24 cellular contexts compared by ENCODE assay signal in the genomic region with DNA sequence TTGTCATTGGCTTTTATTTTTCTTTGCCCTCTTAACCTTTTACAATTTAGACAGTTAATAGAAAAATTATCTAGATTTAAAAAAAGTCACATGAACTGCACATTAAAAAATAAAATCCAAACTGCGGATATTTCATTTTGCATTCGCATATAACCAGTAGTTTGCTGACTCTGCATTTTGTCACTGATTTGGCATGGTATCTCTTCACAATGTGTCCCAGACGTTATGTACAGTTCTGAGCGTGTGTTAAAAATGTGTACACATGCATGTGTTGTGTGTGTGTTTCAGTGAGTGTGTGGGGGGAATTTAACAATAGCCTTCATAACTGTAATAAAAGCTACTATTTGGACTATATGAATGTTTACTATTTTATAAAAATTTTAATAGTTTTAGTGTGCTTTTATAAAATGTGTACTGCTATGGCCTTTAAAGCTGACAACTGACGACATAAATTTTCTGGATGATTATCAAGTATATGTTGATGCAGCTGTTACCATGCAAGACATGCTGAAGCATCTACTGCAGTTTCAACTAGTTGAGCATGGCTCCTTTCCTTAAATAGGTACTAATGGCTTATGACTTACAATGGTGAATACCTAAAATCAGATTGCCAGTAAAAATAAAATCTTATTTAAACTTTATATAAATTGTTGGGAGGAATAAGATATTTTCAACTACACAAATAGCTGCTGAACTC.
"Had no signal": no experiment of that assay in that cellular context is flagged by ENCODE, and none has a peak within 500 bp of the region (broad histone marks: within the 10 kb centered on the region; RNA-seq: fewer than 3 reads in every experiment).

No MANE protein-coding gene starts in this region.

- H3K9me3 ChIP-seq: left ventricle myocardium inferior, ovary, sigmoid colon, suprapubic skin, thoracic aorta, tibial artery, upper lobe of right lung had no signal

- H3K4me1 ChIP-seq: left ventricle myocardium inferior, sigmoid colon, suprapubic skin, tibial artery, upper lobe of right lung had no signal

- H3K4me3 ChIP-seq: hepatocyte, left ventricle myocardium inferior, lung, ovary, sigmoid colon, skin epidermis, suprapubic skin, thoracic aorta, tibial artery, upper lobe of right lung had no signal

- H3K27me3 ChIP-seq: hepatocyte, ovary, sigmoid colon, suprapubic skin, tibial artery, upper lobe of right lung had no signal

- H2AFZ ChIP-seq: hepatocyte had no signal

- H3K79me2 ChIP-seq: hepatocyte had no signal

- FAIRE-seq: urothelium cell line had no signal

- DNase-seq: islet precursor cell; left ventricle myocardium inferior; mesendoderm; naive B cell; natural killer cell; nephron progenitor cell; ovary; retina; right cardiac atrium; sigmoid colon; stimulated activated CD4-positive, alpha-beta T cell treated with anti-CD3 and anti-CD28 coated beads, Interleukin-12 subunit alpha, Interleukin-12 subunit beta, amount 100 ng/mL, for 4 hours; stimulated activated CD4-positive, alpha-beta T cell treated with anti-CD3 and anti-CD28 coated beads, Interleukin-15, amount 100 ng/mL, for 24 hours; stimulated activated CD4-positive, alpha-beta T cell treated with anti-CD3 and anti-CD28 coated beads, Interleukin-4, amount 100 ng/mL, for 24 hours; stimulated activated naive CD4-positive, alpha-beta T cell; tibial artery; trophoblast cell; upper lobe of right lung had no signal

- H3K36me3 ChIP-seq: left ventricle myocardium inferior, ovary, sigmoid colon, suprapubic skin, thoracic aorta, tibial artery, upper lobe of right lung had no signal

- H3K27ac ChIP-seq: hepatocyte, left ventricle myocardium inferior, ovary, sigmoid colon, skin epidermis, suprapubic skin, thoracic aorta, tibial artery, upper lobe of right lung had no signal

- ATAC-seq: natural killer cell; right cardiac atrium; stimulated activated effector memory CD8-positive, alpha-beta T cell treated with anti-CD3 and anti-CD28 coated beads, Interleukin-12 subunit alpha, Interleukin-12 subunit beta, amount 100 ng/mL, for 72 hours; upper lobe of right lung had no signal

- H3K4me2 ChIP-seq: hepatocyte had no signal
